23 cellular contexts compared by ENCODE assay signal in genomic region chr21:43793243-43793642, GRCh38. TPM values are rescaled to one million over a fixed set of nuclear protein-coding genes. Genes with fewer than 3 reads are reported as not detected.
DNase-seq lines count a peak whose midpoint lies in the region; ATAC-seq, FAIRE-seq and TF ChIP-seq lines count a peak whose summit lies in the region.
"Had no signal": no experiment of that assay in that cellular context is flagged by ENCODE, and none has a peak within 500 bp of the region (broad histone marks: within the 10 kb centered on the region; RNA-seq: fewer than 3 reads in every experiment).

No MANE protein-coding gene starts in this region.

- intact Hi-C loops in right cardiac atrium (cut with DNase I) = loop anchor here in 1 of 4 donors (10.0 kb wide), 1 partner anchor 152 kb away; no protein-coding TSS in a partner anchor
- intact Hi-C loops in kidney (cut with DNase I) = no loop called here
- intact Hi-C loops in natural killer cell (cut with micrococcal nuclease) = no loop called here

- no peak for TF ChIP-seq CTCF in right atrium auricular region (IDR thresholded peaks at IDR 0.05)
- no peak for TF ChIP-seq CTCF in kidney (IDR thresholded peaks at IDR 0.05; ENCODE audit: borderline replicate concordance, extremely low read depth, insufficient read depth)
- TF ChIP-seq CTCF in natural killer cell (IDR thresholded peaks at IDR 0.05) = no peak

- H3K9me3 ChIP-seq in right cardiac atrium (ENCODE audit: control insufficient read depth, low read length) (no peaks in the 10 kb centered on the region), right atrium auricular region (no peaks in the 10 kb centered on the region), kidney (ENCODE audit: control insufficient read depth in 1 of 2, low read length in 2 of 2) (no peaks in the 10 kb centered on the region)
- H3K9me3 ChIP-seq: BLaER1, Caco-2 had no signal

- H3K36me3 ChIP-seq in right atrium auricular region = peaks cover 69% of the 10 kb centered on the region
- peaks cover 15 to 48% of the 10 kb centered on the region in 2 donors for H3K36me3 ChIP-seq in kidney (ENCODE audit: control insufficient read depth in 1 of 2, insufficient read depth in 2 of 2, low read length in 2 of 2)

- H3K27ac Mint-ChIP-seq in activated T-cell treated with anti-CD3 and anti-CD28 coated beads, Interleukin-2, amount 50 U/mL, for 24 hours = peak overlapping the region; percentile 70
- H3K27ac Mint-ChIP-seq in stimulated activated naive B cell treated with anti-CD40 and anti-IgM and Interleukin-4, amounts not matched to agents 10 μg/mL and 1 μg/mL and 100 μg/mL, for 72 hours = peak overlapping the region; percentile 42
- H3K27ac Mint-ChIP-seq in natural killer cell = no peak overlapping the region
- H3K27ac Mint-ChIP-seq: B cell; CD4-positive, CD25-positive, alpha-beta regulatory T cell; CD8-positive, alpha-beta T cell had no signal

- H3K4me3 ChIP-seq in right cardiac atrium (ENCODE audit: low read length) (no peak overlapping the region), right atrium auricular region (no peak overlapping the region), kidney (ENCODE audit: low read length in 2 of 2) (no peak overlapping the region)
- H3K4me3 ChIP-seq: BLaER1 had no signal

- 96% methylated on average over 16 of the region's 16 CpGs for WGBS in right cardiac atrium

- H3K27ac ChIP-seq in right cardiac atrium (ENCODE audit: low read length) (no peak overlapping the region), right atrium auricular region (no peak overlapping the region), kidney (ENCODE audit: low read depth in 2 of 2, low read length in 2 of 2) (no peak overlapping the region)
- H3K27ac ChIP-seq: 22Rv1, BLaER1, C4-2B had no signal

- H3K4me1 ChIP-seq in right cardiac atrium (ENCODE audit: control insufficient read depth, insufficient read depth, low read length) = no peaks in the 10 kb centered on the region
- H3K4me1 ChIP-seq in right atrium auricular region = peaks cover 0 to 15% of the 10 kb centered on the region in 2 donors
- H3K4me1 ChIP-seq in kidney (ENCODE audit: control insufficient read depth in 1 of 2, insufficient read depth in 1 of 2, low read depth in 1 of 2, low read length in 2 of 2) = peaks cover 4% of the 10 kb centered on the region in 2 donors
- H3K4me1 ChIP-seq: Caco-2 had no signal

- ATAC-seq in activated T-cell treated with anti-CD3 and anti-CD28 coated beads, Interleukin-2, amount 50 U/mL, for 4 hours = no peak
- no peak for ATAC-seq in right cardiac atrium
- ATAC-seq in stimulated activated naive B cell treated with anti-CD40 and anti-IgM and Interleukin-4, amounts not matched to agents 10 μg/mL and 1 μg/mL and 100 μg/mL, for 72 hours (replicated peaks) = no peak
- no peak for ATAC-seq in natural killer cell
- ATAC-seq: CD8-positive, alpha-beta T cell had no signal

- H3K27me3 ChIP-seq in right cardiac atrium (ENCODE audit: control insufficient read depth, insufficient read depth) (no peaks in the 10 kb centered on the region), right atrium auricular region (no peaks in the 10 kb centered on the region)
- H3K27me3 ChIP-seq: BLaER1 had no signal

- no peak overlapping the region for H3K4me3 Mint-ChIP-seq in activated T-cell treated with anti-CD3 and anti-CD28 coated beads, Interleukin-2, amount 50 U/mL, for 24 hours
- H3K4me3 Mint-ChIP-seq in activated T-cell treated with anti-CD3 and anti-CD28 coated beads, Interleukin-2, amount 50 U/mL, for 4 hours = no peak overlapping the region
- H3K4me3 Mint-ChIP-seq in stimulated activated naive B cell treated with anti-CD40 and anti-IgM and Interleukin-4, amounts not matched to agents 10 μg/mL and 1 μg/mL and 100 μg/mL, for 72 hours = no peak overlapping the region
- H3K4me3 Mint-ChIP-seq in natural killer cell = no peak overlapping the region
- H3K4me3 Mint-ChIP-seq: B cell; CD8-positive, alpha-beta T cell had no signal

- H3K27me3 Mint-ChIP-seq in activated T-cell treated with anti-CD3 and anti-CD28 coated beads, Interleukin-2, amount 50 U/mL, for 24 hours = no peaks in the 10 kb centered on the region
- H3K27me3 Mint-ChIP-seq in activated T-cell treated with anti-CD3 and anti-CD28 coated beads, Interleukin-2, amount 50 U/mL, for 4 hours (ENCODE audit: low read depth) = no peaks in the 10 kb centered on the region
- H3K27me3 Mint-ChIP-seq in stimulated activated naive B cell treated with anti-CD40 and anti-IgM and Interleukin-4, amounts not matched to agents 10 μg/mL and 1 μg/mL and 100 μg/mL, for 72 hours = no peaks in the 10 kb centered on the region
- H3K27me3 Mint-ChIP-seq in natural killer cell (ENCODE audit: low read depth in 2 of 2) = no peaks in the 10 kb centered on the region
- H3K27me3 Mint-ChIP-seq: B cell; CD4-positive, CD25-positive, alpha-beta regulatory T cell had no signal

- in situ Hi-C loops in KBM-7 (cut with MboI; ENCODE audit: low pct_unique_long_range_greater_than_20kb, low sequenced_read_pairs) = no loop called here

- no peak for FAIRE-seq in kidney (lab: Jason Lieb, UNC)
- FAIRE-seq: A204.1, G401.6, GM12892, H54 had no signal

- peaks cover 89% of the 10 kb centered on the region for H3K36me3 Mint-ChIP-seq in activated T-cell treated with anti-CD3 and anti-CD28 coated beads, Interleukin-2, amount 50 U/mL, for 24 hours (ENCODE audit: low read depth)
- peaks cover 48% of the 10 kb centered on the region for H3K36me3 Mint-ChIP-seq in activated T-cell treated with anti-CD3 and anti-CD28 coated beads, Interleukin-2, amount 50 U/mL, for 4 hours (ENCODE audit: insufficient read depth)
- peaks cover 62 to 69% of the 10 kb centered on the region in 2 donors for H3K36me3 Mint-ChIP-seq in stimulated activated naive B cell treated with anti-CD40 and anti-IgM and Interleukin-4, amounts not matched to agents 10 μg/mL and 1 μg/mL and 100 μg/mL, for 72 hours
- H3K36me3 Mint-ChIP-seq in natural killer cell = no peaks in the 10 kb centered on the region

- DNase-seq in activated T-cell treated with anti-CD3 and anti-CD28 coated beads, Interleukin-2, amount 50 U/mL, for 24 hours = no peak
- DNase-seq in activated T-cell treated with anti-CD3 and anti-CD28 coated beads, Interleukin-2, amount 50 U/mL, for 4 hours = no peak
- DNase-seq in right cardiac atrium = peak in 2 of 3 donors; percentile 37 to 53
- no peak for DNase-seq in right atrium auricular region (ENCODE audit: low spot score)
- DNase-seq in kidney = peak; percentile 63
- no peak for DNase-seq in stimulated activated naive B cell treated with anti-CD40 and anti-IgM and Interleukin-4, amounts not matched to agents 10 μg/mL and 1 μg/mL and 100 μg/mL, for 72 hours
- DNase-seq in natural killer cell = no peak
- no peak for DNase-seq in KBM-7
- DNase-seq: Caco-2; CD4-positive, CD25-positive, alpha-beta regulatory T cell; CD8-positive, alpha-beta T cell; DMS153; DND-41; GOT3; HCEC 1CT had no signal

- H3K9ac ChIP-seq in kidney (ENCODE audit: low read length in 2 of 2) = no peak overlapping the region

- H3K9me3 Mint-ChIP-seq in activated T-cell treated with anti-CD3 and anti-CD28 coated beads, Interleukin-2, amount 50 U/mL, for 24 hours = no peaks in the 10 kb centered on the region
- H3K9me3 Mint-ChIP-seq in activated T-cell treated with anti-CD3 and anti-CD28 coated beads, Interleukin-2, amount 50 U/mL, for 4 hours = no peaks in the 10 kb centered on the region
- no peaks in the 10 kb centered on the region for H3K9me3 Mint-ChIP-seq in stimulated activated naive B cell treated with anti-CD40 and anti-IgM and Interleukin-4, amounts not matched to agents 10 μg/mL and 1 μg/mL and 100 μg/mL, for 72 hours
- H3K9me3 Mint-ChIP-seq in natural killer cell = no peaks in the 10 kb centered on the region
- H3K9me3 Mint-ChIP-seq: CD4-positive, CD25-positive, alpha-beta regulatory T cell; CD8-positive, alpha-beta T cell had no signal

- peaks cover 33% of the 10 kb centered on the region for H3K4me1 Mint-ChIP-seq in activated T-cell treated with anti-CD3 and anti-CD28 coated beads, Interleukin-2, amount 50 U/mL, for 24 hours (ENCODE audit: low read depth)
- H3K4me1 Mint-ChIP-seq in activated T-cell treated with anti-CD3 and anti-CD28 coated beads, Interleukin-2, amount 50 U/mL, for 4 hours (ENCODE audit: low read depth) = peaks cover 26% of the 10 kb centered on the region
- H3K4me1 Mint-ChIP-seq in stimulated activated naive B cell treated with anti-CD40 and anti-IgM and Interleukin-4, amounts not matched to agents 10 μg/mL and 1 μg/mL and 100 μg/mL, for 72 hours = peaks cover 22 to 37% of the 10 kb centered on the region in 2 donors
- H3K4me1 Mint-ChIP-seq in natural killer cell = peaks cover 6 to 19% of the 10 kb centered on the region in 2 donors

RNA-seq across cellular contexts. Expression of gene RRP1, which starts 3.9 kb away (rescaled TPM):
- 100 to 1,000 TPM; 132 to 139 (median 136) TPM for total RNA-seq in activated T-cell treated with anti-CD3 and anti-CD28 coated beads, Interleukin-2, amount 50 U/mL, for 4 hours
- total RNA-seq in right cardiac atrium (10 to 100 TPM in 3 of 4 donors, 1 to 10 TPM in 1; 9.6 to 12.9 (median 11.1) TPM), right atrium auricular region (1 to 10 TPM; 5.7 to 10.0 TPM), kidney (18.7 TPM), natural killer cell (10 to 100 TPM; 15.7 to 24.6 (median 23.7) TPM)
- polyA plus RNA-seq in right cardiac atrium (7.2 TPM), kidney (ENCODE audit: insufficient read depth, low read depth, low replicate concordance) (12.9 TPM)

RNA-seq across cellular contexts. Expression of gene CSTB, which starts 17.1 kb away (rescaled TPM):
- total RNA-seq in activated T-cell treated with anti-CD3 and anti-CD28 coated beads, Interleukin-2, amount 50 U/mL, for 4 hours = 10 to 100 TPM; 17.7 to 26.9 (median 24.5) TPM
- total RNA-seq in right cardiac atrium = 10 to 100 TPM; 28.6 to 36.2 (median 31.8) TPM
- polyA plus RNA-seq in right cardiac atrium = 57.5 TPM
- 1 to 10 TPM; 8.3 to 8.4 TPM for total RNA-seq in right atrium auricular region
- total RNA-seq in kidney = 74.5 TPM
- polyA plus RNA-seq in kidney (ENCODE audit: insufficient read depth, low read depth, low replicate concordance) = 97.8 TPM
- 10 to 100 TPM; 18.5 to 23.1 (median 22.7) TPM for total RNA-seq in natural killer cell

Comparison
In these comparisons a context has a peak if more than half of its experiments do, and no peak if none do; other contexts are left out.
1. DNase-seq: peak in right cardiac atrium (2 of 3) and kidney (single experiment); none in activated T-cell treated with anti-CD3 and anti-CD28 coated beads, Interleukin-2, amount 50 U/mL, for 24 hours (single experiment), activated T-cell treated with anti-CD3 and anti-CD28 coated beads, Interleukin-2, amount 50 U/mL, for 4 hours (single experiment), right atrium auricular region (single experiment), stimulated activated naive B cell treated with anti-CD40 and anti-IgM and Interleukin-4, amounts not matched to agents 10 μg/mL and 1 μg/mL and 100 μg/mL, for 72 hours (single experiment), natural killer cell (single experiment) and KBM-7 (single experiment).
2. H3K27ac Mint-ChIP-seq: peak in activated T-cell treated with anti-CD3 and anti-CD28 coated beads, Interleukin-2, amount 50 U/mL, for 24 hours (single experiment) and stimulated activated naive B cell treated with anti-CD40 and anti-IgM and Interleukin-4, amounts not matched to agents 10 μg/mL and 1 μg/mL and 100 μg/mL, for 72 hours (single experiment); none in natural killer cell (0 of 2).